10 cellular contexts compared by ENCODE assay signal in genomic region chr16:71214771-71215381, GRCh38. TPM values are rescaled to one million over a fixed set of nuclear protein-coding genes. Genes with fewer than 3 reads are reported as not detected.
A peak's percentile ranks its signal among the peaks of the same experiment; 100 is the strongest.
DNase-seq lines count a peak whose midpoint lies in the region; TF ChIP-seq lines count a peak whose summit lies in the region.
"Had no signal": no experiment of that assay in that cellular context is flagged by ENCODE, and none has a peak within 500 bp of the region (broad histone marks: within the 10 kb centered on the region; RNA-seq: fewer than 3 reads in every experiment).

No MANE protein-coding gene starts in this region.

- no peaks in the 10 kb centered on the region for H4K20me1 ChIP-seq in OCI-LY3 (ENCODE audit: insufficient read depth, low read length)

- H2AFZ ChIP-seq in OCI-LY3 (ENCODE audit: low read depth, low read length), result no peak overlapping the region

- H3K4me1 ChIP-seq in OCI-LY3 (ENCODE audit: low read length), result no peaks in the 10 kb centered on the region

- no peak overlapping the region for H3K4me3 ChIP-seq in OCI-LY3 (ENCODE audit: low read length)

- H3K27ac ChIP-seq in OCI-LY3 (ENCODE audit: low read length), result no peak overlapping the region
- H3K27ac ChIP-seq: epithelial cell of prostate had no signal

- H3K9me3 ChIP-seq in OCI-LY3 (ENCODE audit: insufficient read depth, low read length), result no peaks in the 10 kb centered on the region

- H3K4me2 ChIP-seq in OCI-LY3 (ENCODE audit: low read length), result no peak overlapping the region

- TF ChIP-seq CTCF in GM12872 (IDR thresholded peaks at IDR 0.05; ENCODE audit: insufficient read depth, low read depth, low read length), result peak; percentile 17; the same call in 1 of the 3 replicates
- peak; percentile 46 for TF ChIP-seq CTCF in OCI-LY3 (IDR thresholded peaks at IDR 0.05; ENCODE audit: low read depth, low read length)

- no peaks in the 10 kb centered on the region for H3K79me2 ChIP-seq in OCI-LY3 (ENCODE audit: low read length)

- no peaks in the 10 kb centered on the region for H3K36me3 ChIP-seq in OCI-LY3 (replicated peaks; ENCODE audit: low read depth, low read length)

- H3K9ac ChIP-seq in OCI-LY3 (ENCODE audit: low read length), result no peak overlapping the region

- peaks cover 31% of the 10 kb centered on the region for H3K27me3 ChIP-seq in OCI-LY3 (ENCODE audit: low read depth, low read length)

- DNase-seq in AML-193 (lab: John Stamatoyannopoulos, UW), result peak; percentile 7 to 25
- DNase-seq in glomerular endothelial cell (ENCODE audit: extremely low read depth, low read depth, low spot score), result peak; percentile 4
- no peak for DNase-seq in activated naive CD4-positive, alpha-beta T cell treated with Interleukin-2 at 50 U/mL for 16 hours
- DNase-seq in OCI-M2 (lab: John Stamatoyannopoulos, UW; ENCODE audit: unreplicated experiment), result no peak
- no peak for DNase-seq in NOMO-1 (lab: John Stamatoyannopoulos, UW; ENCODE audit: unreplicated experiment in 2 of 2)
- no peak for DNase-seq in activated CD8-positive, alpha-beta memory T cell treated with anti-CD3 and anti-CD28 coated beads, Interleukin-2, amount 50 U/mL, for 48 hours
- DNase-seq: NCI-H187 treated with DMSO at 0.1 percent for 48 hours had no signal

RNA-seq across cellular contexts. Expression of gene HYDIN, which starts 15.6 kb away (rescaled TPM):
- total RNA-seq in glomerular endothelial cell, result 0.29 TPM in 1 of 2 replicates, not detected in the other

Comparison
In these comparisons a context has a peak if more than half of its experiments do, and no peak if none do; other contexts are left out.
1. DNase-seq: peak in AML-193 (2 of 2) and glomerular endothelial cell (single experiment); none in activated naive CD4-positive, alpha-beta T cell treated with Interleukin-2 at 50 U/mL for 16 hours (single experiment), OCI-M2 (single experiment), NOMO-1 (0 of 2) and activated CD8-positive, alpha-beta memory T cell treated with anti-CD3 and anti-CD28 coated beads, Interleukin-2, amount 50 U/mL, for 48 hours (single experiment).